19 cellular contexts compared by ENCODE assay signal in the genomic region with DNA sequence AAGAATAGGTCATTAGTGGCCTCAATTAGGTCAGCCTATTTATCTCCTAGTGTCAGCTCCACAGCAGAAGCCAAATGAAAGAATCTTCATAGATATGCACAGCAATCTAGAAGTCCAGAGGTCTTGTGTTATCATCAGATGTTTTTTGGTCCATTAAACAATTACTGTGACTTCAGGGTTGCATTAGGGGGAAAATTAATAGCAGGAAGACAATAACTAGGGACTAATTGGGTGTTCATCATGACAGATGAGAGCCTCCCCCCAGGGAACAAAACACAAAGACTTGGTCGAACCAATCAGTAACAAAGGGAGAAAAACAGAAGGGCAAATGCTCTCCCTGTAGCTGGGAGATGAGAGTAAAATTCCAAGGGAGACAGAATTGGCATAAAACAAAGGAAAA.
DNase-seq lines count a peak whose midpoint lies in the region; ATAC-seq and TF ChIP-seq lines count a peak whose summit lies in the region.
"Had no signal": no experiment of that assay in that cellular context is flagged by ENCODE, and none has a peak within 500 bp of the region (broad histone marks: within the 10 kb centered on the region; RNA-seq: fewer than 3 reads in every experiment).

No MANE protein-coding gene starts in this region.

- H3K4me1 ChIP-seq in SK-N-SH (ENCODE audit: control insufficient read depth in 1 of 2, insufficient read depth in 2 of 2, low read depth in 1 of 2, low read length in 1 of 2): no peaks in the 10 kb centered on the region
- no peaks in the 10 kb centered on the region for H3K4me1 ChIP-seq in foreskin keratinocyte
- no peaks in the 10 kb centered on the region for H3K4me1 ChIP-seq in psoas muscle
- H3K4me1 ChIP-seq: BLaER1 treated with 17β-estradiol and CSF1 and Interleukin-3, amounts not matched to agents 10 nM and 100 nM had no signal

- H3K9me2 ChIP-seq in SK-N-SH: no peaks in the 10 kb centered on the region

- no peak overlapping the region for H2AFZ ChIP-seq in SK-N-SH (ENCODE audit: low read depth)

- no peaks in the 10 kb centered on the region for H3F3A ChIP-seq in SK-N-SH (replicated peaks; ENCODE audit: insufficient read depth)

- H3K36me3 ChIP-seq in SK-N-SH (replicated peaks in 1 of 2; ENCODE audit: control insufficient read depth in 1 of 2, insufficient read depth in 2 of 2, low read length in 1 of 2): no peaks in the 10 kb centered on the region
- no peaks in the 10 kb centered on the region for H3K36me3 ChIP-seq in psoas muscle (ENCODE audit: insufficient read depth in 1 of 2, low read depth in 1 of 2)
- H3K36me3 ChIP-seq: BLaER1 treated with 17β-estradiol and CSF1 and Interleukin-3, amounts not matched to agents 10 nM and 100 nM had no signal

- H3K9ac ChIP-seq in SK-N-SH: no peak overlapping the region
- H3K9ac ChIP-seq: BLaER1 treated with 17β-estradiol and CSF1 and Interleukin-3, amounts not matched to agents 10 nM and 100 nM had no signal

- H3K27me3 ChIP-seq in SK-N-SH (ENCODE audit: insufficient read depth): no peaks in the 10 kb centered on the region
- H3K27me3 ChIP-seq in foreskin keratinocyte: no peaks in the 10 kb centered on the region
- no peaks in the 10 kb centered on the region for H3K27me3 ChIP-seq in psoas muscle (ENCODE audit: insufficient read depth in 3 of 3, low read length in 2 of 3)
- H3K27me3 ChIP-seq: BLaER1 treated with 17β-estradiol and CSF1 and Interleukin-3, amounts not matched to agents 10 nM and 100 nM had no signal

- H3K4me2 ChIP-seq in SK-N-SH: no peak overlapping the region
- H3K4me2 ChIP-seq: BLaER1 treated with 17β-estradiol and CSF1 and Interleukin-3, amounts not matched to agents 10 nM and 100 nM had no signal

- intact Hi-C loops in psoas muscle (cut with DNase I): no loop called here

- DNase-seq in ELF-1 (ENCODE audit: low read depth, low spot score) (peak; percentile 18), NCI-H1694 (lab: John Stamatoyannopoulos, UW) (peak; percentile 6), SK-N-SH (peak; percentile 23), left kidney (ENCODE audit: low read depth, low spot score) (peak; percentile 8), T1000 (lab: John Stamatoyannopoulos, UW) (no peak), foreskin keratinocyte (no peak), psoas muscle (no peak)
- DNase-seq: CD8-positive, alpha-beta T cell; DMS53; EL; HFFc6; NCI-H2081 treated with DMSO at 0.1 percent for 48 hours; NCI-H226; NCI-H526 treated with DMSO at 0.1 percent for 48 hours; NK-92 treated with Interleukin-12 subunit alpha and Interleukin-12 subunit beta, amount 100 ng/mL, for 24 hours had no signal

- TF ChIP-seq EP300 in SK-N-SH (IDR thresholded peaks at IDR 0.05; ENCODE audit: borderline replicate concordance in 1 of 2, low read depth in 1 of 2, low read length in 1 of 2): peak in 1 of 2 experiments; percentile 70; a peak in 1 of 4 replicates

- H3K4me3 ChIP-seq in SK-N-SH (ENCODE audit: low read depth in 2 of 2, low read length in 1 of 2) (no peak overlapping the region), psoas muscle (no peak overlapping the region)
- H3K4me3 ChIP-seq: BLaER1 treated with 17β-estradiol and CSF1 and Interleukin-3, amounts not matched to agents 10 nM and 100 nM; K562 had no signal

- H3K79me2 ChIP-seq in SK-N-SH (ENCODE audit: insufficient read depth): no peaks in the 10 kb centered on the region

- H3K27ac ChIP-seq in SK-N-SH (ENCODE audit: low read depth in 2 of 2, low read length in 1 of 2) (no peak overlapping the region), foreskin keratinocyte (no peak overlapping the region), psoas muscle (no peak overlapping the region)
- H3K27ac ChIP-seq: BLaER1 treated with 17β-estradiol and CSF1 and Interleukin-3, amounts not matched to agents 10 nM and 100 nM had no signal

- POLR2A ChIA-PET in SK-N-SH (lab: Yijun Ruan, JAX): no interaction called here

- 0% methylated on average over 1 of the region's 1 CpG for WGBS in SK-N-SH (ENCODE audit: low lambda C conversion rate)
- WGBS in psoas muscle, 3 donors: 3 to 11% (median 6%) methylated on average over 1 of the region's 1 CpG

- TF ChIP-seq RAD21 in SK-N-SH (IDR thresholded peaks at IDR 0.05; ENCODE audit: low read length): no peak

- TF ChIP-seq CTCF in SK-N-SH (IDR thresholded peaks at IDR 0.05) (no peak), foreskin keratinocyte (conservative IDR thresholded peaks at IDR 0.05) (no peak), psoas muscle (IDR thresholded peaks at IDR 0.05) (no peak)

- CTCF ChIA-PET in SK-N-SH (lab: Yijun Ruan, JAX): interaction anchor here (0.7 kb wide), 1 partner anchor 26 kb away, joined by 3 read pairs; no protein-coding TSS in a partner anchor

- H4K20me1 ChIP-seq in SK-N-SH (ENCODE audit: insufficient read depth): no peaks in the 10 kb centered on the region
- H4K20me1 ChIP-seq: BLaER1 treated with 17β-estradiol and CSF1 and Interleukin-3, amounts not matched to agents 10 nM and 100 nM had no signal

- H3K9me3 ChIP-seq in SK-N-SH: no peaks in the 10 kb centered on the region
- no peaks in the 10 kb centered on the region for H3K9me3 ChIP-seq in psoas muscle
- H3K9me3 ChIP-seq: BLaER1 treated with 17β-estradiol and CSF1 and Interleukin-3, amounts not matched to agents 10 nM and 100 nM had no signal

- no peak for ATAC-seq in GM19463 (IDR thresholded peaks at IDR 0.05; ENCODE audit: unreplicated experiment)
- ATAC-seq in foreskin keratinocyte: no peak
- ATAC-seq in psoas muscle: no peak
- ATAC-seq: CD8-positive, alpha-beta T cell; K562; Right ventricle myocardium inferior had no signal

TF ChIP-seq in SK-N-SH, 30 proteins besides CTCF, POLR2A, EP300 and RAD21:
- TF ChIP-seq, protein P1, sequence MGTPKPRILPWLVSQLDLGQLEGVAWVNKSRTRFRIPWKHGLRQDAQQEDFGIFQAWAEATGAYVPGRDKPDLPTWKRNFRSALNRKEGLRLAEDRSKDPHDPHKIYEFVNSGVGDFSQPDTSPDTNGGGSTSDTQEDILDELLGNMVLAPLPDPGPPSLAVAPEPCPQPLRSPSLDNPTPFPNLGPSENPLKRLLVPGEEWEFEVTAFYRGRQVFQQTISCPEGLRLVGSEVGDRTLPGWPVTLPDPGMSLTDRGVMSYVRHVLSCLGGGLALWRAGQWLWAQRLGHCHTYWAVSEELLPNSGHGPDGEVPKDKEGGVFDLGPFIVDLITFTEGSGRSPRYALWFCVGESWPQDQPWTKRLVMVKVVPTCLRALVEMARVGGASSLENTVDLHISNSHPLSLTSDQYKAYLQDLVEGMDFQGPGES (IDR thresholded peaks at IDR 0.05; ENCODE audit: low read depth, low read length): no peak
- TF ChIP-seq, protein P2, sequence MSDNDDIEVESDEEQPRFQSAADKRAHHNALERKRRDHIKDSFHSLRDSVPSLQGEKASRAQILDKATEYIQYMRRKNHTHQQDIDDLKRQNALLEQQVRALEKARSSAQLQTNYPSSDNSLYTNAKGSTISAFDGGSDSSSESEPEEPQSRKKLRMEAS (IDR thresholded peaks at IDR 0.05; ENCODE audit: low read depth): no peak
- TF ChIP-seq ELF1 (IDR thresholded peaks at IDR 0.05) (no peak), TCF12 (IDR thresholded peaks at IDR 0.05) (peak; percentile 31; the same call in 1 of the 2 replicates), FOXM1 (IDR thresholded peaks at IDR 0.05; ENCODE audit: low read depth) (no peak), RFX5 (IDR thresholded peaks at IDR 0.05; ENCODE audit: low read length) (no peak), CHD2 (IDR thresholded peaks at IDR 0.05; ENCODE audit: low read length, partially characterized antibody) (no peak), FOSL2 (IDR thresholded peaks at IDR 0.05; ENCODE audit: borderline replicate concordance, low read depth) (no peak), SMC3 (IDR thresholded peaks at IDR 0.05; ENCODE audit: low read depth, low read length) (no peak), MXI1 (IDR thresholded peaks at IDR 0.05; ENCODE audit: low read depth, low read length) (no peak), GATA2 (CRISPR knock-in tag; IDR thresholded peaks at IDR 0.05) (peak; percentile 59), FOXJ3 (CRISPR knock-in tag; IDR thresholded peaks at IDR 0.05) (no peak), RXRA (IDR thresholded peaks at IDR 0.05; ENCODE audit: borderline replicate concordance, low read depth) (no peak), NFIC (IDR thresholded peaks at IDR 0.05; ENCODE audit: borderline replicate concordance) (no peak), EZH2phosphoT487 (IDR thresholded peaks at IDR 0.05; ENCODE audit: borderline replicate concordance, low read depth) (no peak), GABPA (IDR thresholded peaks at IDR 0.05; ENCODE audit: low read depth) (no peak), TEAD4 (IDR thresholded peaks at IDR 0.05; ENCODE audit: borderline replicate concordance, insufficient read depth) (no peak), POLR2AphosphoS5 (IDR thresholded peaks at IDR 0.05; ENCODE audit: low read depth, low read length) (no peak), MEF2A (IDR thresholded peaks at IDR 0.05; ENCODE audit: borderline replicate concordance, low read depth) (no peak), JUND (IDR thresholded peaks at IDR 0.05) (no peak), RCOR1 (IDR thresholded peaks at IDR 0.05; ENCODE audit: low read length) (peak; percentile 93)
- TF ChIP-seq, protein P3, sequence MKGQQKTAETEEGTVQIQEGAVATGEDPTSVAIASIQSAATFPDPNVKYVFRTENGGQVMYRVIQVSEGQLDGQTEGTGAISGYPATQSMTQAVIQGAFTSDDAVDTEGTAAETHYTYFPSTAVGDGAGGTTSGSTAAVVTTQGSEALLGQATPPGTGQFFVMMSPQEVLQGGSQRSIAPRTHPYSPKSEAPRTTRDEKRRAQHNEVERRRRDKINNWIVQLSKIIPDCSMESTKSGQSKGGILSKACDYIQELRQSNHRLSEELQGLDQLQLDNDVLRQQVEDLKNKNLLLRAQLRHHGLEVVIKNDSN (IDR thresholded peaks at IDR 0.05; ENCODE audit: borderline replicate concordance, low read depth): no peak
- TF ChIP-seq, protein P4, sequence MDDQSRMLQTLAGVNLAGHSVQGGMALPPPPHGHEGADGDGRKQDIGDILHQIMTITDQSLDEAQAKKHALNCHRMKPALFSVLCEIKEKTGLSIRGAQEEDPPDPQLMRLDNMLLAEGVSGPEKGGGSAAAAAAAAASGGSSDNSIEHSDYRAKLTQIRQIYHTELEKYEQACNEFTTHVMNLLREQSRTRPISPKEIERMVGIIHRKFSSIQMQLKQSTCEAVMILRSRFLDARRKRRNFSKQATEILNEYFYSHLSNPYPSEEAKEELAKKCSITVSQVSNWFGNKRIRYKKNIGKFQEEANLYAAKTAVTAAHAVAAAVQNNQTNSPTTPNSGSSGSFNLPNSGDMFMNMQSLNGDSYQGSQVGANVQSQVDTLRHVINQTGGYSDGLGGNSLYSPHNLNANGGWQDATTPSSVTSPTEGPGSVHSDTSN (IDR thresholded peaks at IDR 0.05): no peak

Comparison
In these comparisons a context has a peak if more than half of its experiments do, and no peak if none do; other contexts are left out.
1. DNase-seq: peak in ELF-1 (single experiment), NCI-H1694 (single experiment), SK-N-SH (single experiment) and left kidney (single experiment); none in T1000 (single experiment), foreskin keratinocyte (0 of 2) and psoas muscle (0 of 2).